ENCODE assay signal across 1 cellular context in genomic region chr2:167827352-167828097, GRCh38.
TF ChIP-seq lines count a peak whose summit lies in the region.

No MANE protein-coding gene starts in this region.

TF ChIP-seq in HepG2, 621 proteins besides CTCF, POLR2A, EP300 and RAD21 (continued from another document and continues in another):
- TF ChIP-seq, protein P1, sequence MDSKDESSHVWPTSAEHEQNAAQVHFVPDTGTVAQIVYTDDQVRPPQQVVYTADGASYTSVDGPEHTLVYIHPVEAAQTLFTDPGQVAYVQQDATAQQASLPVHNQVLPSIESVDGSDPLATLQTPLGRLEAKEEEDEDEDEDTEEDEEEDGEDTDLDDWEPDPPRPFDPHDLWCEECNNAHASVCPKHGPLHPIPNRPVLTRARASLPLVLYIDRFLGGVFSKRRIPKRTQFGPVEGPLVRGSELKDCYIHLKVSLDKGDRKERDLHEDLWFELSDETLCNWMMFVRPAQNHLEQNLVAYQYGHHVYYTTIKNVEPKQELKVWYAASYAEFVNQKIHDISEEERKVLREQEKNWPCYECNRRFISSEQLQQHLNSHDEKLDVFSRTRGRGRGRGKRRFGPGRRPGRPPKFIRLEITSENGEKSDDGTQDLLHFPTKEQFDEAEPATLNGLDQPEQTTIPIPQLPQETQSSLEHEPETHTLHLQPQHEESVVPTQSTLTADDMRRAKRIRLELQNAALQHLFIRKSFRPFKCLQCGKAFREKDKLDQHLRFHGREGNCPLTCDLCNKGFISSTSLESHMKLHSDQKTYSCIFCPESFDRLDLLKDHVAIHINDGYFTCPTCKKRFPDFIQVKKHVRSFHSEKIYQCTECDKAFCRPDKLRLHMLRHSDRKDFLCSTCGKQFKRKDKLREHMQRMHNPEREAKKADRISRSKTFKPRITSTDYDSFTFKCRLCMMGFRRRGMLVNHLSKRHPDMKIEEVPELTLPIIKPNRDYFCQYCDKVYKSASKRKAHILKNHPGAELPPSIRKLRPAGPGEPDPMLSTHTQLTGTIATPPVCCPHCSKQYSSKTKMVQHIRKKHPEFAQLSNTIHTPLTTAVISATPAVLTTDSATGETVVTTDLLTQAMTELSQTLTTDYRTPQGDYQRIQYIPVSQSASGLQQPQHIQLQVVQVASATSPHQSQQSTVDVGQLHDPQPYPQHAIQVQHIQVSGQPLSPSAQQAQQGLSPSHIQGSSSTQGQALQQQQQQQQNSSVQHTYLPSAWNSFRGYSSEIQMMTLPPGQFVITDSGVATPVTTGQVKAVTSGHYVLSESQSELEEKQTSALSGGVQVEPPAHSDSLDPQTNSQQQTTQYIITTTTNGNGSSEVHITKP (CRISPR knock-in tag; IDR thresholded peaks at IDR 0.05; ENCODE audit: low read depth): peak; percentile 83; the same call in 1 of the 2 replicates
- TF ChIP-seq SMAD3 (CRISPR knock-in tag; IDR thresholded peaks at IDR 0.05) (peak; percentile 87), ATRX (CRISPR knock-in tag; IDR thresholded peaks at IDR 0.05; ENCODE audit: borderline replicate concordance) (no peak), ZNF670 (CRISPR knock-in tag; IDR thresholded peaks at IDR 0.05; ENCODE audit: borderline replicate concordance) (peak; percentile 98), NFRKB (IDR thresholded peaks at IDR 0.05) (no peak), ZNF547 (CRISPR knock-in tag; IDR thresholded peaks at IDR 0.05) (peak; percentile 59; the same call in 1 of the 2 replicates), CREB3 (CRISPR knock-in tag; IDR thresholded peaks at IDR 0.05) (0 out of 2 replicates have a peak, but pooled peaks have one; percentile 75), ZC3H4 (CRISPR knock-in tag; IDR thresholded peaks at IDR 0.05; ENCODE audit: borderline replicate concordance) (no peak), ZNF776 (CRISPR knock-in tag; IDR thresholded peaks at IDR 0.05) (no peak), BHLHE40 (IDR thresholded peaks at IDR 0.05; ENCODE audit: low read length) (no peak; the same call in 1 of the 2 replicates), ZNF766 (CRISPR knock-in tag; IDR thresholded peaks at IDR 0.05; ENCODE audit: borderline replicate concordance) (peak; percentile 91), ZNF260 (CRISPR knock-in tag; IDR thresholded peaks at IDR 0.05; ENCODE audit: borderline replicate concordance, low read depth) (no peak), POGZ (CRISPR knock-in tag; IDR thresholded peaks at IDR 0.05) (peak; percentile 100), HDAC2 (CRISPR knock-in tag; IDR thresholded peaks at IDR 0.05) (peak; percentile 99), REXO4 (CRISPR knock-in tag; IDR thresholded peaks at IDR 0.05; ENCODE audit: borderline replicate concordance) (no peak), SNAPC2 (CRISPR knock-in tag; IDR thresholded peaks at IDR 0.05) (0 out of 2 replicates have a peak, but pooled peaks have one; percentile 93), RFX3 (CRISPR knock-in tag; IDR thresholded peaks at IDR 0.05) (no peak), ZNF576 (CRISPR knock-in tag; IDR thresholded peaks at IDR 0.05) (no peak), TEAD3 (CRISPR knock-in tag; optimal IDR thresholded peaks at IDR 0.05; ENCODE audit: borderline replicate concordance) (peak; percentile 90), ZNF777 (CRISPR knock-in tag; IDR thresholded peaks at IDR 0.05) (no peak), ZNF879 (CRISPR knock-in tag; IDR thresholded peaks at IDR 0.05) (no peak), HCFC1 (IDR thresholded peaks at IDR 0.05; ENCODE audit: low read depth, low read length) (no peak), JUND (CRISPR knock-in tag; IDR thresholded peaks at IDR 0.05) (peak; percentile 87), ZNF432 (CRISPR knock-in tag; IDR thresholded peaks at IDR 0.05; ENCODE audit: borderline replicate concordance) (no peak), ZZZ3 (CRISPR knock-in tag; IDR thresholded peaks at IDR 0.05; ENCODE audit: borderline replicate concordance) (no peak), ZBTB21 (CRISPR knock-in tag; IDR thresholded peaks at IDR 0.05) (peak; percentile 26; the same call in 1 of the 2 replicates), ZNF619 (CRISPR knock-in tag; IDR thresholded peaks at IDR 0.05) (no peak), ZNF317 (CRISPR knock-in tag; IDR thresholded peaks at IDR 0.05) (peak; percentile 82), ZNF720 (CRISPR knock-in tag; IDR thresholded peaks at IDR 0.05) (no peak), SMYD3 (CRISPR knock-in tag; IDR thresholded peaks at IDR 0.05) (peak; percentile 75; the same call in 1 of the 2 replicates), ZNF251 (CRISPR knock-in tag; IDR thresholded peaks at IDR 0.05) (no peak), ZNF749 (CRISPR knock-in tag; IDR thresholded peaks at IDR 0.05; ENCODE audit: borderline replicate concordance) (no peak), ZNF253 (CRISPR knock-in tag; IDR thresholded peaks at IDR 0.05; ENCODE audit: borderline replicate concordance) (no peak), TFAP4 (IDR thresholded peaks at IDR 0.05; ENCODE audit: borderline replicate concordance, low read depth) (peak; percentile 62), KLF16 (CRISPR knock-in tag; IDR thresholded peaks at IDR 0.05) (peak in 1 of 2 experiments; percentile 85; a peak in 1 of 4 replicates), NFE2L1 (CRISPR knock-in tag; IDR thresholded peaks at IDR 0.05; ENCODE audit: borderline replicate concordance) (no peak), PCBP2 (optimal IDR thresholded peaks at IDR 0.05; ENCODE audit: low read depth, low read length, poor library complexity, severe bottlenecking) (no peak), MTA1 (CRISPR knock-in tag; IDR thresholded peaks at IDR 0.05; ENCODE audit: borderline replicate concordance) (peak; percentile 99), MAF1 (CRISPR knock-in tag; IDR thresholded peaks at IDR 0.05; ENCODE audit: borderline replicate concordance) (no peak), NFYB (CRISPR knock-in tag; IDR thresholded peaks at IDR 0.05) (peak; percentile 58; the same call in 1 of the 2 replicates), ZNF850 (CRISPR knock-in tag; conservative IDR thresholded peaks at IDR 0.05) (no peak), KDM2A (CRISPR knock-in tag; IDR thresholded peaks at IDR 0.05; ENCODE audit: borderline replicate concordance, low read depth) (peak; percentile 75; the same call in 1 of the 2 replicates), POLR2AphosphoS5 (IDR thresholded peaks at IDR 0.05; ENCODE audit: low read depth, low read length) (peak; percentile 71), KDM4B (CRISPR knock-in tag; IDR thresholded peaks at IDR 0.05) (peak; percentile 95), TCF7 (IDR thresholded peaks at IDR 0.05; ENCODE audit: low read depth) (peak; percentile 77), SRF (IDR thresholded peaks at IDR 0.05; ENCODE audit: low read depth, low read length) (peak; percentile 28; the same call in 1 of the 2 replicates), PTBP1 (IDR thresholded peaks at IDR 0.05; ENCODE audit: low read depth, low read length, poor library complexity, severe bottlenecking) (no peak), ZSCAN29 (CRISPR knock-in tag; conservative IDR thresholded peaks at IDR 0.05) (peak; percentile 99), ZSCAN22 (CRISPR knock-in tag; IDR thresholded peaks at IDR 0.05) (0 out of 2 replicates have a peak, but pooled peaks have one; percentile 66)
- TF ChIP-seq, protein P2, sequence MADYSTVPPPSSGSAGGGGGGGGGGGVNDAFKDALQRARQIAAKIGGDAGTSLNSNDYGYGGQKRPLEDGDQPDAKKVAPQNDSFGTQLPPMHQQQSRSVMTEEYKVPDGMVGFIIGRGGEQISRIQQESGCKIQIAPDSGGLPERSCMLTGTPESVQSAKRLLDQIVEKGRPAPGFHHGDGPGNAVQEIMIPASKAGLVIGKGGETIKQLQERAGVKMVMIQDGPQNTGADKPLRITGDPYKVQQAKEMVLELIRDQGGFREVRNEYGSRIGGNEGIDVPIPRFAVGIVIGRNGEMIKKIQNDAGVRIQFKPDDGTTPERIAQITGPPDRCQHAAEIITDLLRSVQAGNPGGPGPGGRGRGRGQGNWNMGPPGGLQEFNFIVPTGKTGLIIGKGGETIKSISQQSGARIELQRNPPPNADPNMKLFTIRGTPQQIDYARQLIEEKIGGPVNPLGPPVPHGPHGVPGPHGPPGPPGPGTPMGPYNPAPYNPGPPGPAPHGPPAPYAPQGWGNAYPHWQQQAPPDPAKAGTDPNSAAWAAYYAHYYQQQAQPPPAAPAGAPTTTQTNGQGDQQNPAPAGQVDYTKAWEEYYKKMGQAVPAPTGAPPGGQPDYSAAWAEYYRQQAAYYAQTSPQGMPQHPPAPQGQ (CRISPR knock-in tag; IDR thresholded peaks at IDR 0.05; ENCODE audit: borderline replicate concordance): no peak
- TF ChIP-seq, protein P3, sequence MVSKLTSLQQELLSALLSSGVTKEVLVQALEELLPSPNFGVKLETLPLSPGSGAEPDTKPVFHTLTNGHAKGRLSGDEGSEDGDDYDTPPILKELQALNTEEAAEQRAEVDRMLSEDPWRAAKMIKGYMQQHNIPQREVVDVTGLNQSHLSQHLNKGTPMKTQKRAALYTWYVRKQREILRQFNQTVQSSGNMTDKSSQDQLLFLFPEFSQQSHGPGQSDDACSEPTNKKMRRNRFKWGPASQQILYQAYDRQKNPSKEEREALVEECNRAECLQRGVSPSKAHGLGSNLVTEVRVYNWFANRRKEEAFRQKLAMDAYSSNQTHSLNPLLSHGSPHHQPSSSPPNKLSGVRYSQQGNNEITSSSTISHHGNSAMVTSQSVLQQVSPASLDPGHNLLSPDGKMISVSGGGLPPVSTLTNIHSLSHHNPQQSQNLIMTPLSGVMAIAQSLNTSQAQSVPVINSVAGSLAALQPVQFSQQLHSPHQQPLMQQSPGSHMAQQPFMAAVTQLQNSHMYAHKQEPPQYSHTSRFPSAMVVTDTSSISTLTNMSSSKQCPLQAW (CRISPR knock-in tag; IDR thresholded peaks at IDR 0.05): peak; percentile 95
- TF ChIP-seq, protein P4, sequence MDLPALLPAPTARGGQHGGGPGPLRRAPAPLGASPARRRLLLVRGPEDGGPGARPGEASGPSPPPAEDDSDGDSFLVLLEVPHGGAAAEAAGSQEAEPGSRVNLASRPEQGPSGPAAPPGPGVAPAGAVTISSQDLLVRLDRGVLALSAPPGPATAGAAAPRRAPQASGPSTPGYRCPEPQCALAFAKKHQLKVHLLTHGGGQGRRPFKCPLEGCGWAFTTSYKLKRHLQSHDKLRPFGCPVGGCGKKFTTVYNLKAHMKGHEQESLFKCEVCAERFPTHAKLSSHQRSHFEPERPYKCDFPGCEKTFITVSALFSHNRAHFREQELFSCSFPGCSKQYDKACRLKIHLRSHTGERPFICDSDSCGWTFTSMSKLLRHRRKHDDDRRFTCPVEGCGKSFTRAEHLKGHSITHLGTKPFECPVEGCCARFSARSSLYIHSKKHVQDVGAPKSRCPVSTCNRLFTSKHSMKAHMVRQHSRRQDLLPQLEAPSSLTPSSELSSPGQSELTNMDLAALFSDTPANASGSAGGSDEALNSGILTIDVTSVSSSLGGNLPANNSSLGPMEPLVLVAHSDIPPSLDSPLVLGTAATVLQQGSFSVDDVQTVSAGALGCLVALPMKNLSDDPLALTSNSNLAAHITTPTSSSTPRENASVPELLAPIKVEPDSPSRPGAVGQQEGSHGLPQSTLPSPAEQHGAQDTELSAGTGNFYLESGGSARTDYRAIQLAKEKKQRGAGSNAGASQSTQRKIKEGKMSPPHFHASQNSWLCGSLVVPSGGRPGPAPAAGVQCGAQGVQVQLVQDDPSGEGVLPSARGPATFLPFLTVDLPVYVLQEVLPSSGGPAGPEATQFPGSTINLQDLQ (CRISPR knock-in tag; IDR thresholded peaks at IDR 0.05): peak; percentile 86; the same call in 1 of the 2 replicates
- TF ChIP-seq, protein P5, sequence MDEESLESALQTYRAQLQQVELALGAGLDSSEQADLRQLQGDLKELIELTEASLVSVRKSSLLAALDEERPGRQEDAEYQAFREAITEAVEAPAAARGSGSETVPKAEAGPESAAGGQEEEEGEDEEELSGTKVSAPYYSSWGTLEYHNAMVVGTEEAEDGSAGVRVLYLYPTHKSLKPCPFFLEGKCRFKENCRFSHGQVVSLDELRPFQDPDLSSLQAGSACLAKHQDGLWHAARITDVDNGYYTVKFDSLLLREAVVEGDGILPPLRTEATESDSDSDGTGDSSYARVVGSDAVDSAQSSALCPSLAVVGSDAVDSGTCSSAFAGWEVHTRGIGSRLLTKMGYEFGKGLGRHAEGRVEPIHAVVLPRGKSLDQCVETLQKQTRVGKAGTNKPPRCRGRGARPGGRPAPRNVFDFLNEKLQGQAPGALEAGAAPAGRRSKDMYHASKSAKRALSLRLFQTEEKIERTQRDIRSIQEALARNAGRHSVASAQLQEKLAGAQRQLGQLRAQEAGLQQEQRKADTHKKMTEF (CRISPR knock-in tag; IDR thresholded peaks at IDR 0.05): peak; percentile 98
- TF ChIP-seq, protein P6, sequence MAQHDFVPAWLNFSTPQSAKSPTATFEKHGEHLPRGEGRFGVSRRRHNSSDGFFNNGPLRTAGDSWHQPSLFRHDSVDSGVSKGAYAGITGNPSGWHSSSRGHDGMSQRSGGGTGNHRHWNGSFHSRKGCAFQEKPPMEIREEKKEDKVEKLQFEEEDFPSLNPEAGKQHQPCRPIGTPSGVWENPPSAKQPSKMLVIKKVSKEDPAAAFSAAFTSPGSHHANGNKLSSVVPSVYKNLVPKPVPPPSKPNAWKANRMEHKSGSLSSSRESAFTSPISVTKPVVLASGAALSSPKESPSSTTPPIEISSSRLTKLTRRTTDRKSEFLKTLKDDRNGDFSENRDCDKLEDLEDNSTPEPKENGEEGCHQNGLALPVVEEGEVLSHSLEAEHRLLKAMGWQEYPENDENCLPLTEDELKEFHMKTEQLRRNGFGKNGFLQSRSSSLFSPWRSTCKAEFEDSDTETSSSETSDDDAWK (CRISPR knock-in tag; IDR thresholded peaks at IDR 0.05): no peak
- TF ChIP-seq, protein P7, sequence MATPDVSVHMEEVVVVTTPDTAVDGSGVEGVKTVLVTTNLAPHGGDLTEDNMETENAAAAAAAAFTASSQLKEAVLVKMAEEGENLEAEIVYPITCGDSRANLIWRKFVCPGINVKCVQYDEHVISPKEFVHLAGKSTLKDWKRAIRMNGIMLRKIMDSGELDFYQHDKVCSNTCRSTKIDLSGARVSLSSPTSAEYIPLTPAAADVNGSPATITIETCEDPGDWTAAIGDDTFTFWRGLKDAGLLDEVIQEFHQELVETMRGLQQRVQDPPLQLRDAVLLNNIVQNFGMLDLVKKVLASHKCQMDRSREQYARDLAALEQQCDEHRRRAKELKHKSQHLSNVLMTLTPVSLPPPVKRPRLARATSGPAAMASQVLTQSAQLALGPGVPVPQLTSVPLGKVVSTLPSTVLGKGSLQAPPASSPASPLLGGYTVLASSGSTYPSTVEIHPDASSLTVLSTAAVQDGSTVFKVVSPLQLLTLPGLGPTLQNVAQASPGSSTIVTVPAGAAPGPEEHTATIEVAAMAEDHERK (CRISPR knock-in tag; IDR thresholded peaks at IDR 0.05; ENCODE audit: low read depth): 0 out of 2 replicates have a peak, but pooled peaks have one; percentile 15
